In genomic region chr2:190340369-190340768, GRCh38 we compare ENCODE assay signal across 10 cellular contexts. TPM values are rescaled to one million over a fixed set of nuclear protein-coding genes. Genes with fewer than 3 reads are reported as not detected.
DNase-seq lines count a peak whose midpoint lies in the region; ATAC-seq, FAIRE-seq and TF ChIP-seq lines count a peak whose summit lies in the region.
"Had no signal": no experiment of that assay in that cellular context is flagged by ENCODE, and none has a peak within 500 bp of the region (broad histone marks: within the 10 kb centered on the region; RNA-seq: fewer than 3 reads in every experiment).

No MANE protein-coding gene starts in this region.

- peaks cover 6% of the 10 kb centered on the region for H3K4me1 ChIP-seq in Caco-2
- H3K4me1 ChIP-seq in fibroblast of lung (ENCODE audit: control insufficient read depth, extremely low read depth, insufficient read depth, low read length) = no peaks in the 10 kb centered on the region

- H2AFZ ChIP-seq in fibroblast of lung (ENCODE audit: low read length) = no peak overlapping the region

- H3K27me3 Mint-ChIP-seq in Caco-2 (ENCODE audit: insufficient read depth, unreplicated experiment) = no peaks in the 10 kb centered on the region

- H3K27me3 ChIP-seq in Caco-2 (replicated peaks; ENCODE audit: control insufficient read depth, insufficient read depth, low read length) = no peaks in the 10 kb centered on the region
- no peaks in the 10 kb centered on the region for H3K27me3 ChIP-seq in fibroblast of lung (ENCODE audit: control insufficient read depth, insufficient read depth, low read length)
- H3K27me3 ChIP-seq: left lung had no signal

- H3K36me3 Mint-ChIP-seq in Caco-2 (ENCODE audit: insufficient read depth, unreplicated experiment) = peaks cover 6% of the 10 kb centered on the region

- POLR2A ChIA-PET in Caco-2 (lab: Charles Lee) = no interaction called here

- H3K9me3 ChIP-seq in Caco-2 (no peaks in the 10 kb centered on the region), fibroblast of lung (ENCODE audit: control insufficient read depth, insufficient read depth, low read depth, low read length) (no peaks in the 10 kb centered on the region)
- H3K9me3 ChIP-seq: left lung had no signal

- FAIRE-seq in H54 (lab: Jason Lieb, UNC) = peak; percentile 87

- CTCF ChIA-PET in Caco-2 (lab: Charles Lee) = no interaction called here

- BruUV-seq in Caco-2 (replicated peaks; lab: Mats Ljungman, UMichigan) = no TSS peak

- no peak for TF ChIP-seq CTCF in Caco-2 (IDR thresholded peaks at IDR 0.05; ENCODE audit: insufficient read depth in 1 of 2, low read depth in 1 of 2, low read length in 1 of 2, severe bottlenecking in 1 of 2, unreplicated experiment in 1 of 2)
- no peak for TF ChIP-seq CTCF in fibroblast of lung (conservative IDR thresholded peaks at IDR 0.05 in 1 of 2, IDR thresholded peaks at IDR 0.05 in 1 of 2; ENCODE audit: low read depth in 1 of 2, low read length in 2 of 2)

- no peaks in the 10 kb centered on the region for H4K20me1 ChIP-seq in fibroblast of lung (ENCODE audit: control insufficient read depth, extremely low read depth, insufficient read depth, low read length)

- no peak overlapping the region for H3K27ac Mint-ChIP-seq in Caco-2 (ENCODE audit: unreplicated experiment)

- intact Hi-C loops in Caco-2 (cut with micrococcal nuclease; ENCODE audit: unreplicated experiment) = no loop called here

- TF ChIP-seq POLR2A in H54 (IDR thresholded peaks at IDR 0.05; ENCODE audit: low read depth, low read length) = no peak

- no peak overlapping the region for H3K27ac ChIP-seq in fibroblast of lung (ENCODE audit: insufficient read depth, low read length)
- H3K27ac ChIP-seq: left lung had no signal

- H3K9ac ChIP-seq in fibroblast of lung (ENCODE audit: insufficient read depth, low read length) = no peak overlapping the region

- no peak overlapping the region for H3K4me3 ChIP-seq in Caco-2 (ENCODE audit: low read depth, low read length)
- H3K4me3 ChIP-seq in fibroblast of lung (replicated peaks in 1 of 4; ENCODE audit: control extremely low read depth in 1 of 4, insufficient read depth in 1 of 4, low read depth in 3 of 4, low read length in 4 of 4) = no peak overlapping the region
- H3K4me3 ChIP-seq: left lung had no signal

- ATAC-seq in GM19023 (IDR thresholded peaks at IDR 0.05; ENCODE audit: unreplicated experiment) = no peak
- ATAC-seq: left lung had no signal

- peaks cover 6% of the 10 kb centered on the region for H3K4me1 Mint-ChIP-seq in Caco-2 (ENCODE audit: low read depth, unreplicated experiment)

- no peak overlapping the region for H3K4me2 ChIP-seq in fibroblast of lung (ENCODE audit: extremely low read depth, insufficient read depth, low read length)

- no peaks in the 10 kb centered on the region for H3K36me3 ChIP-seq in Caco-2 (ENCODE audit: control insufficient read depth, insufficient read depth, low read length)
- no peaks in the 10 kb centered on the region for H3K36me3 ChIP-seq in fibroblast of lung (ENCODE audit: control insufficient read depth, insufficient read depth, low read length)
- H3K36me3 ChIP-seq: left lung had no signal

- DNase-seq in Caco-2 = peak; percentile 48 to 64
- DNase-seq in H54 (ENCODE audit: insufficient read length, low spot score) = no peak
- peak; percentile 41 for DNase-seq in OCI-M1 (lab: John Stamatoyannopoulos, UW)
- DNase-seq in fibroblast of lung (ENCODE audit: low read depth in 2 of 2) = peak; percentile 11 to 21
- DNase-seq in NK-92 treated with Interleukin-12 subunit alpha and Interleukin-12 subunit beta, amount 100 ng/mL, for 24 hours (lab: John Stamatoyannopoulos, UW) = no peak
- DNase-seq in hippocampal formation (lab: John Stamatoyannopoulos, UW) = no peak
- DNase-seq: left lung, MV-4-11, Right ventricle myocardium superior had no signal

- H3K4me3 Mint-ChIP-seq in Caco-2 (ENCODE audit: unreplicated experiment) = no peak overlapping the region

- H3K9me3 Mint-ChIP-seq in Caco-2 (ENCODE audit: unreplicated experiment) = no peaks in the 10 kb centered on the region

- H3K79me2 ChIP-seq in fibroblast of lung (ENCODE audit: control insufficient read depth, insufficient read depth, low read length) = peaks cover 7% of the 10 kb centered on the region

RNA-seq across cellular contexts. Expression of gene INPP1, which starts 3.0 kb away (rescaled TPM):
- 23.2 TPM in 2 replicates for total RNA-seq in Caco-2 (2022)
- total RNA-seq in fibroblast of lung = 13.4 and 14.0 TPM in 2 replicates
- polyA plus RNA-seq in fibroblast of lung = 16.4 and 17.6 TPM in 2 replicates
- polyA plus RNA-seq in fibroblast of lung (2012) = 21.2 and 28.7 TPM in 2 replicates
- polyA minus RNA-seq in fibroblast of lung (ENCODE audit: low replicate concordance) = 1.7 and 10.3 TPM in 2 replicates

RNA-seq across cellular contexts. Expression of gene HIBCH, which starts 20.7 kb away (rescaled TPM):
- total RNA-seq in Caco-2 (2022) (32.0 and 34.4 TPM in 2 replicates), fibroblast of lung (16.2 and 19.2 TPM in 2 replicates)
- 13.4 and 14.9 TPM in 2 replicates for polyA plus RNA-seq in fibroblast of lung
- 14.1 and 15.0 TPM in 2 replicates for polyA plus RNA-seq in fibroblast of lung (2012)
- polyA minus RNA-seq in fibroblast of lung (ENCODE audit: low replicate concordance) = 0.30 TPM in 1 of 2 replicates, not detected in the other

Comparison
In these comparisons a context has a peak if more than half of its experiments do, and no peak if none do; other contexts are left out.
1. DNase-seq: peak in Caco-2 (2 of 2), OCI-M1 (single experiment) and fibroblast of lung (2 of 2); none in H54 (single experiment), NK-92 treated with Interleukin-12 subunit alpha and Interleukin-12 subunit beta, amount 100 ng/mL, for 24 hours (single experiment) and hippocampal formation (0 of 2).